ENCODE assay signal across 11 cellular contexts in the genomic region with DNA sequence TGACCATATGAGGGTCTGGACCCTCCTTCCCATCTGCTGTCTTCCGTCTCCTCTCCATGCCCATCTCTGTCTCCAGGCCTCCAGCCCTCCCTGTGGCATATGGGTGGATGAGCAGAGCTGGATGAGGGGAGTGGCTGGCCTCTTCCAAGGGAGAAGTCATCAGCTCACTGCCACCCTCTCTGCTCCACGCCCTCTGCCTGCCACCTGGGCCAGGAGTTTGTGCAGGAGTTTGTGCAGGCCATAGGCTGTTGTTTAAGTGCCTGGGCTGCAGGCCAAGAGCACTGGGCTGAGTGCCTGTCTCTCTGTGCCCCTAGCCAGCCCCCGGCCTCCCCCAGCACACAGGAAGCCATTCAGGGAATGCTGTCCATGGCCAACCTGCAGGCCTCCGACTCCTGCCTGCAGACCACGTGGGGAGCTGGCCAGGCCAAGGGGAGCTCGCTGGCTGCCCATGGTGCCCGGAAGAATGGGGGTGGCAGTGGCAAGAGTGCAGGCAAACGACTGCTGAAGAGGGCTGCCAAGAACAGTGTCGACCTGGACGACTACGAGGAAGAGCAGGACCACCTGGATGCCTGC.
DNase-seq lines count a peak whose midpoint lies in the region; ATAC-seq and TF ChIP-seq lines count a peak whose summit lies in the region.
"Had no signal": no experiment of that assay in that cellular context is flagged by ENCODE, and none has a peak within 500 bp of the region (broad histone marks: within the 10 kb centered on the region; RNA-seq: fewer than 3 reads in every experiment).

No MANE protein-coding gene starts in this region.

- no peak overlapping the region for H4K91ac ChIP-seq in neuronal stem cell (ENCODE audit: low read depth, low read length, poor library complexity)

- peaks cover 3% of the 10 kb centered on the region for H3K79me1 ChIP-seq in neuronal stem cell (ENCODE audit: low read depth, low read length)

- H3K9me3 ChIP-seq in breast epithelium (no peaks in the 10 kb centered on the region), neuronal stem cell (replicated peaks in 1 of 2; ENCODE audit: control insufficient read depth in 2 of 2, insufficient read depth in 1 of 2, low read depth in 1 of 2, low read length in 2 of 2) (no peaks in the 10 kb centered on the region)

- peak overlapping the region; percentile 60 for H3K23ac ChIP-seq in neuronal stem cell (ENCODE audit: low read depth, low read length, poor library complexity)

- H3K18ac ChIP-seq in neuronal stem cell (ENCODE audit: low read length) = no peak overlapping the region

- no peak overlapping the region for H2BK15ac ChIP-seq in neuronal stem cell (ENCODE audit: low read length)

- H4K8ac ChIP-seq in neuronal stem cell (ENCODE audit: low read depth, low read length) = no peak overlapping the region

- no peak overlapping the region for H2BK5ac ChIP-seq in neuronal stem cell (ENCODE audit: low read length)

- no peak overlapping the region for H3K4me3 ChIP-seq in breast epithelium
- H3K4me3 ChIP-seq in neuronal stem cell (ENCODE audit: low read length in 2 of 2) = no peak overlapping the region
- H3K4me3 ChIP-seq: cardiac muscle cell had no signal

- no peak for TF ChIP-seq CTCF in breast epithelium (IDR thresholded peaks at IDR 0.05)

- intact Hi-C loops in breast epithelium (cut with DNase I; ENCODE audit: low total_unique reads) = no loop called here

- H2AK5ac ChIP-seq in neuronal stem cell (ENCODE audit: low read depth, low read length) = no peak overlapping the region

- DNase-seq in DMS 273 (lab: John Stamatoyannopoulos, UW; ENCODE audit: unreplicated experiment) (peak; percentile 64), LHCN-M2 (ENCODE audit: low read depth) (peak; percentile 26), breast epithelium (ENCODE audit: low spot score in 2 of 2) (peak; percentile 16 to 25), neuronal stem cell (ENCODE audit: low spot score) (no peak), GM19240 (ENCODE audit: insufficient read length, low spot score) (no peak), cortex of kidney (lab: John Stamatoyannopoulos, UW) (no peak), NCI-H187 (lab: John Stamatoyannopoulos, UW) (no peak)
- DNase-seq: NCI-H2171 treated with DMSO at 0.1 percent for 48 hours had no signal

- H3K4me2 ChIP-seq in neuronal stem cell (ENCODE audit: insufficient read depth, low read length, poor library complexity, severe bottlenecking) = no peak overlapping the region

- peaks cover 13% of the 10 kb centered on the region for H3K36me3 ChIP-seq in breast epithelium
- H3K36me3 ChIP-seq in neuronal stem cell (replicated peaks in 1 of 2; ENCODE audit: control insufficient read depth in 2 of 2, insufficient read depth in 2 of 2, low read length in 2 of 2) = peaks cover 19 to 47% of the 10 kb centered on the region in 2 donors

- no peak overlapping the region for H2AFZ ChIP-seq in neuronal stem cell (ENCODE audit: low read length)

- H2BK12ac ChIP-seq in neuronal stem cell (ENCODE audit: low read length) = no peak overlapping the region

- no peak overlapping the region for H3K4ac ChIP-seq in neuronal stem cell (ENCODE audit: low read length)

- H3K27me3 ChIP-seq in breast epithelium (no peaks in the 10 kb centered on the region), neuronal stem cell (ENCODE audit: control insufficient read depth in 3 of 3, insufficient read depth in 3 of 3, low read depth in 1 of 3, low read length in 3 of 3) (no peaks in the 10 kb centered on the region)
- H3K27me3 ChIP-seq: cardiac muscle cell had no signal

- H3K27ac ChIP-seq in breast epithelium = no peak overlapping the region
- H3K27ac ChIP-seq in neuronal stem cell (replicated peaks; ENCODE audit: low read length) = no peak overlapping the region
- H3K27ac ChIP-seq: cardiac muscle cell, HL-60 had no signal

- H3K14ac ChIP-seq in neuronal stem cell (ENCODE audit: low read length) = no peak overlapping the region

- H2BK120ac ChIP-seq in neuronal stem cell (ENCODE audit: low read depth, low read length) = no peak overlapping the region

- no CpG with 5 or more reads among the region's 11 CpGs for WGBS in neuronal stem cell (ENCODE audit: extremely low coverage in 2 of 2, insufficient read length in 2 of 2, insufficient replicate concordance in 1 of 2), 2 donors

- no peak overlapping the region for H3K9ac ChIP-seq in neuronal stem cell (ENCODE audit: low read depth, low read length, poor library complexity)

- ATAC-seq in HG02763 (IDR thresholded peaks at IDR 0.05; ENCODE audit: unreplicated experiment) = no peak

- no peak for TF ChIP-seq POLR2A in breast epithelium (IDR thresholded peaks at IDR 0.05)

- no peaks in the 10 kb centered on the region for H3K4me1 ChIP-seq in breast epithelium
- peaks cover 3% of the 10 kb centered on the region in 2 donors for H3K4me1 ChIP-seq in neuronal stem cell (ENCODE audit: control insufficient read depth in 2 of 2, insufficient read depth in 1 of 2, low read depth in 1 of 2, low read length in 2 of 2)

Comparison
In these comparisons a context has a peak if more than half of its experiments do, and no peak if none do; other contexts are left out.
1. DNase-seq: peak in DMS 273 (single experiment), LHCN-M2 (single experiment) and breast epithelium (2 of 2); none in neuronal stem cell (single experiment), GM19240 (single experiment), cortex of kidney (single experiment) and NCI-H187 (0 of 2).